Comparison of ENCODE assay signal across 8 cellular contexts in the genomic region with DNA sequence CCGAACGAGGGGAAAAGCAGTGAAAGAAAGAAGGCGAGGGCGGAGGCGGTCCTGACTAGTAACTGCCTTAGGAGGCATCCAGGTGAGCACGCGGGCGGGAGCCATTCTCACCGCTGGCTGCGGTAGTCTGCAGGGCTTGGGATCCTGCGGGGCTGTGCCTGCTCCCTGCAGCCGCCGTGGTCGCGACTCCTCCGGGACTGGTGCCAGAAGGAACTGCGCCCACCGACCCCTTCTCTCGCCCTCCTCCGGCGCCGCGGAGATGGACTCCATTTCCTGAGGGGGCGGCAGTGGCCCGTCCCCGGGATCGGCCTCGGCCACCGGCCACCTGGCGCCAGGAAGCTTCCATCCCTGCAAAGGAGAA. TPM values are rescaled to one million over a fixed set of nuclear protein-coding genes. Genes with fewer than 3 reads are reported as not detected.
DNase-seq lines count a peak whose midpoint lies in the region; ATAC-seq and TF ChIP-seq lines count a peak whose summit lies in the region.

No MANE protein-coding gene starts in this region.

- H3K36me3 Mint-ChIP-seq in activated CD8-positive, alpha-beta T cell treated with anti-CD3 and anti-CD28 coated beads, Interleukin-2, amount 10 ng/mL, durations not matched to agents 7 days and 5 days (ENCODE audit: low read depth): peaks cover 24% of the 10 kb centered on the region
- peaks cover 12% of the 10 kb centered on the region for H3K36me3 Mint-ChIP-seq in endothelial cell (ENCODE audit: low read depth, unreplicated experiment)

- H3K27ac Mint-ChIP-seq in activated CD8-positive, alpha-beta T cell treated with anti-CD3 and anti-CD28 coated beads, Interleukin-2, amount 10 ng/mL, durations not matched to agents 7 days and 5 days: peak overlapping the region; percentile 94
- peak overlapping the region; percentile 72 for H3K27ac Mint-ChIP-seq in endothelial cell (ENCODE audit: unreplicated experiment)
- peak overlapping the region; percentile 79 to 99 for H3K27ac Mint-ChIP-seq in stimulated activated naive CD8-positive, alpha-beta T cell treated with anti-CD3 and anti-CD28 coated beads, Interleukin-15, amount 100 ng/mL, for 72 hours

- H3K9ac ChIP-seq in muscle layer of colon (ENCODE audit: low read length): peak overlapping the region; percentile 75

- H3K4me3 Mint-ChIP-seq in activated CD8-positive, alpha-beta T cell treated with anti-CD3 and anti-CD28 coated beads, Interleukin-2, amount 10 ng/mL, durations not matched to agents 7 days and 5 days: peak overlapping the region; percentile 93
- peak overlapping the region; percentile 99 for H3K4me3 Mint-ChIP-seq in endothelial cell (ENCODE audit: unreplicated experiment)
- peak overlapping the region; percentile 93 to 95 for H3K4me3 Mint-ChIP-seq in stimulated activated naive CD8-positive, alpha-beta T cell treated with anti-CD3 and anti-CD28 coated beads, Interleukin-15, amount 100 ng/mL, for 72 hours

- H3K27ac ChIP-seq in muscle layer of colon (ENCODE audit: low read depth, low read length): peak overlapping the region; percentile 96

- H3K27me3 Mint-ChIP-seq in activated CD8-positive, alpha-beta T cell treated with anti-CD3 and anti-CD28 coated beads, Interleukin-2, amount 10 ng/mL, durations not matched to agents 7 days and 5 days (ENCODE audit: low read depth): peaks cover 2% of the 10 kb centered on the region
- peaks cover 5% of the 10 kb centered on the region for H3K27me3 Mint-ChIP-seq in endothelial cell (ENCODE audit: unreplicated experiment)
- H3K27me3 Mint-ChIP-seq in stimulated activated naive CD8-positive, alpha-beta T cell treated with anti-CD3 and anti-CD28 coated beads, Interleukin-15, amount 100 ng/mL, for 72 hours: no peaks in the 10 kb centered on the region

- H3K4me3 ChIP-seq in GM12875 (ENCODE audit: low read depth, low read length) (peak overlapping the region; percentile 97), muscle layer of colon (ENCODE audit: low read depth in 1 of 2, low read length in 2 of 2) (peak overlapping the region; percentile 92 to 93)

- POLR2A ChIA-PET in activated CD8-positive, alpha-beta T cell treated with anti-CD3 and anti-CD28 coated beads, Interleukin-2, amount 10 ng/mL, durations not matched to agents 7 days and 5 days (lab: Charles Lee): interaction anchor here (1.3 kb wide), 1 partner anchor 427 kb away, joined by 3 read pairs; a partner anchor contains a TSS

- no peak for TF ChIP-seq CTCF in GM12875 (IDR thresholded peaks at IDR 0.05; ENCODE audit: borderline replicate concordance, insufficient read depth, low read depth, low read length)
- TF ChIP-seq CTCF in LNCAP (IDR thresholded peaks at IDR 0.05): 0 out of 2 replicates have a peak, but pooled peaks have one; percentile 8
- TF ChIP-seq CTCF in endothelial cell (IDR thresholded peaks at IDR 0.05; ENCODE audit: unreplicated experiment): no peak

- H3K4me1 Mint-ChIP-seq in activated CD8-positive, alpha-beta T cell treated with anti-CD3 and anti-CD28 coated beads, Interleukin-2, amount 10 ng/mL, durations not matched to agents 7 days and 5 days (ENCODE audit: low read depth): peaks cover 37% of the 10 kb centered on the region
- peaks cover 18% of the 10 kb centered on the region for H3K4me1 Mint-ChIP-seq in endothelial cell (ENCODE audit: unreplicated experiment)
- peaks cover 38% of the 10 kb centered on the region for H3K4me1 Mint-ChIP-seq in stimulated activated naive CD8-positive, alpha-beta T cell treated with anti-CD3 and anti-CD28 coated beads, Interleukin-15, amount 100 ng/mL, for 72 hours

- H3K9me3 Mint-ChIP-seq in activated CD8-positive, alpha-beta T cell treated with anti-CD3 and anti-CD28 coated beads, Interleukin-2, amount 10 ng/mL, durations not matched to agents 7 days and 5 days (ENCODE audit: insufficient read depth): no peaks in the 10 kb centered on the region
- peaks cover 5% of the 10 kb centered on the region for H3K9me3 Mint-ChIP-seq in endothelial cell (ENCODE audit: unreplicated experiment)
- H3K9me3 Mint-ChIP-seq in stimulated activated naive CD8-positive, alpha-beta T cell treated with anti-CD3 and anti-CD28 coated beads, Interleukin-15, amount 100 ng/mL, for 72 hours: peaks cover 0 to 13% of the 10 kb centered on the region in 2 donors

- DNase-seq in H4 (ENCODE audit: low spot score) (peak; percentile 9), endothelial cell (ENCODE audit: low spot score) (peak; percentile 49), OCI-M1 (lab: John Stamatoyannopoulos, UW) (no peak)
- DNase-seq in activated CD8-positive, alpha-beta T cell treated with anti-CD3 and anti-CD28 coated beads, Interleukin-2, amount 10 ng/mL, durations not matched to agents 7 days and 5 days: peak; percentile 50
- peak in 1 of 2 donors; percentile 30 for DNase-seq in stimulated activated naive CD8-positive, alpha-beta T cell treated with anti-CD3 and anti-CD28 coated beads, Interleukin-15, amount 100 ng/mL, for 72 hours

- peak; percentile 47 for ATAC-seq in activated CD8-positive, alpha-beta T cell treated with anti-CD3 and anti-CD28 coated beads, Interleukin-2, amount 10 ng/mL, durations not matched to agents 7 days and 5 days
- ATAC-seq in stimulated activated naive CD8-positive, alpha-beta T cell treated with anti-CD3 and anti-CD28 coated beads, Interleukin-15, amount 100 ng/mL, for 72 hours: peak; percentile 22

- CTCF ChIA-PET in activated CD8-positive, alpha-beta T cell treated with anti-CD3 and anti-CD28 coated beads, Interleukin-2, amount 10 ng/mL, durations not matched to agents 7 days and 5 days (lab: Charles Lee): no interaction called here

- H3K27me3 ChIP-seq in muscle layer of colon (ENCODE audit: control insufficient read depth in 1 of 2, insufficient read depth in 2 of 2, low read length in 2 of 2): no peaks in the 10 kb centered on the region

- H3K36me3 ChIP-seq in muscle layer of colon (ENCODE audit: insufficient read depth, low read length): peaks cover 5% of the 10 kb centered on the region

- H3K4me1 ChIP-seq in muscle layer of colon (ENCODE audit: insufficient read depth, low read length): no peaks in the 10 kb centered on the region

- no peaks in the 10 kb centered on the region for H3K9me3 ChIP-seq in muscle layer of colon (ENCODE audit: low read length)

RNA-seq across cellular contexts. Expression of a gene that starts 0.5 kb away (rescaled TPM):
- 5.7 and 5.8 TPM in 2 replicates for total RNA-seq in H4 (2014; rRNA removed; shearing (Covaris generic))
- total RNA-seq in activated CD8-positive, alpha-beta T cell treated with anti-CD3 and anti-CD28 coated beads, Interleukin-2, amount 10 ng/mL, durations not matched to agents 7 days and 5 days: 10 to 100 TPM in 1 of 2 experiments, 1 to 10 TPM in 1; 9.5 to 10.6 TPM
- 20.0 TPM for total RNA-seq in endothelial cell (ENCODE audit: unreplicated experiment)
